ENCODE assay signal across 8 cellular contexts in the genomic region with DNA sequence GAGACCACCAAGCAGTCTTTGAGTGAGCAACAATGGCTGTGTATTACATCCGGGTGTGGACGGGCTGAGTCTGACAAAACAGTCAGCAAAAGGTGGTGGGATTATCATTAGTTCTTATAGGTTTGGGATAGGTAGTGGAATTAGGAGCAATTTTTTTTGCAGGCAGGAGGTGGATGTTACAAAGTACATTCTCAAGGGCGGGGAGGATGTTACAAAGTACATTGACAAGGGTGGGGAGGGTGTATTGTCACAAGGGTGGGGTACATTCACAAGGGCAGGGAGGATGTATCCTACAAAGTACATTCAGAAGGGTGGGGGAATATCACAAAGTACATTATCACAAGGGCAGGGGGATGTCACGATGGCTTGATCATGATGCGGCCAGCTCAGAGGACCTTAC.
"Had no signal": no experiment of that assay in that cellular context is flagged by ENCODE, and none has a peak within 500 bp of the region (broad histone marks: within the 10 kb centered on the region; RNA-seq: fewer than 3 reads in every experiment).

No MANE protein-coding gene starts in this region.

- DNase-seq: GDM1, GF-D8 had no signal

- FAIRE-seq: G401.6, GM12878, GM12891, GM12892, GM18507, GM19239 had no signal

- ATAC-seq: GM12878 had no signal

- H3K4me3 ChIP-seq: GM12878 had no signal
